ENCODE assay signal across 8 cellular contexts in the genomic region with DNA sequence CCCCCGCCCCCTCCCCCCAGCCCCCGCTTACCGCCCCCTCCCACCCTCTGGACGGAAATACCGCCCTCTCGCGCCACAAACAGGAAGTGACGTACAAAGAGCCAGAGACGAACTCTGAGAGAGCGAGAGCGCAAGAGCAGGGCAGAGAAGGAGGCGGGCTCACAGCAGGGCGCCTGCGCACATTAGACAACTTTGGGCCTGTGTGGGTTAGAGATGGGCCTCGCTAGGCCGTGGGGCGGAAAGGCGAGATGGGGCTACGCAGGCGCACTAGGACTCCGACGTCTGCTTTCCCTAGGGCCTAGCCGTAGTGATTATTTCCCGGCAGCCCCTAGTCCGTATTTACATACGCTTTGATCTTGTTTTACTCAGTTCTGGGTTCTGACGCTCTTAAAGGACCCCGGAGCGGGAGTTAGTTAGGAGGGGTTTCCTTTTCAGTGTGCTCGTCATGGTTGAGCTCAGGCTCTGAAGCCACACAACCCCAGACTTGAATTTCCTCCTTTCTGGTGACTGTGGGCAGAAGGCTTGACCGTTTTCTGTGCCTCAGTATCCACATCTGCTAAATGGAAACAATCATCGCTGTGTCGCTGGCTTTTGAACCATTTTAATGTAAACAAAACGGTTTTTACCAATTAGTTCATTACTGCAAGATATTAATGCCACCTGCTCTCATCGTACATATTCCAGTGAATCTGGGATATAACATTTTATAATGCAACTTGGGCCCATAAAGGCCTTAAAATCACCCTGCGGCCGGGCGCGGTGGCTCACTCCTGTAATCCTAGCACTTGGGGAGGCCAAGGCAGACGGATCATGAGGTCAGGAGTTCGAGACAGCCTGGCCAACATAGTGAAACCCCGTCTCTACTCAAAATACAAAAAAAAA. TPM values are rescaled to one million over a fixed set of nuclear protein-coding genes. Genes with fewer than 3 reads are reported as not detected.
A peak's percentile ranks its signal among the peaks of the same experiment; 100 is the strongest.
DNase-seq lines count a peak whose midpoint lies in the region; ATAC-seq and TF ChIP-seq lines count a peak whose summit lies in the region.

No MANE protein-coding gene starts in this region.

- intact Hi-C loops in heart right ventricle (cut with DNase I): loop anchor here in 1 of 10 donors (5.0 kb wide), 1 partner anchor 317 kb away; a partner anchor contains a TSS

- in situ Hi-C loops in GM13976 (cut with MboI; ENCODE audit: low sequenced_read_pairs, unreplicated experiment): no loop called here

- H3K36me3 ChIP-seq in heart right ventricle: peaks cover 0 to 11% (median 0%) of the 10 kb centered on the region in 9 donors

- no peak for TF ChIP-seq CTCF in GM13976 (IDR thresholded peaks at IDR 0.05; ENCODE audit: borderline replicate concordance, control extremely low read depth, extremely low read depth, insufficient read depth, missing control alignments)
- no peak for TF ChIP-seq CTCF in heart right ventricle (IDR thresholded peaks at IDR 0.05)
- no peak for TF ChIP-seq CTCF in type B pancreatic cell (conservative IDR thresholded peaks at IDR 0.05)

- peaks cover 18 to 51% (median 45%) of the 10 kb centered on the region in 9 donors for H3K4me1 ChIP-seq in heart right ventricle

- no peaks in the 10 kb centered on the region for H3K9me3 Mint-ChIP-seq in type B pancreatic cell

- H3K9me3 ChIP-seq in heart right ventricle: no peaks in the 10 kb centered on the region

- DNase-seq in GM13976 (ENCODE audit: low spot score) (peak; percentile 97), NCI-H1436 (lab: John Stamatoyannopoulos, UW) (peak; percentile 97), SW480 (ENCODE audit: low spot score) (peak; percentile 100), amniotic epithelial cell (ENCODE audit: low read depth) (peak; percentile 99), heart right ventricle (peak; percentile 98 to 99), pons (ENCODE audit: low spot score) (peak; percentile 100), type B pancreatic cell (ENCODE audit: extremely low spot score, unreplicated experiment) (peak; percentile 97)

- H3K4me3 Mint-ChIP-seq in type B pancreatic cell: peak overlapping the region; percentile 85

- peaks cover 24% of the 10 kb centered on the region for H3K4me1 Mint-ChIP-seq in type B pancreatic cell (ENCODE audit: unreplicated experiment)

- ATAC-seq in HG02840 (IDR thresholded peaks at IDR 0.05; ENCODE audit: low FRiP score, unreplicated experiment) (peak; percentile 85), heart right ventricle (peak; percentile 94 to 98 (median 97))

- peak overlapping the region; percentile 99 for H3K27ac Mint-ChIP-seq in type B pancreatic cell

- H3K4me3 ChIP-seq in heart right ventricle: peak overlapping the region; percentile 83 to 99 (median 96)

- H3K27me3 Mint-ChIP-seq in type B pancreatic cell: no peaks in the 10 kb centered on the region

- WGBS in heart right ventricle, 2 donors: 13% methylated on average over 42 of the region's 42 CpGs

- peak overlapping the region; percentile 92 to 100 (median 97) for H3K27ac ChIP-seq in heart right ventricle

- no peaks in the 10 kb centered on the region for H3K27me3 ChIP-seq in heart right ventricle

- H3K36me3 Mint-ChIP-seq in type B pancreatic cell: no peaks in the 10 kb centered on the region

RNA-seq across cellular contexts. Expression of a gene that starts 0.4 kb away (rescaled TPM):
- total RNA-seq in heart right ventricle: 100 to 1,000 TPM; 117 to 147 (median 127) TPM
- polyA plus RNA-seq in heart right ventricle: 10 to 100 TPM; 56.7 to 57.6 TPM
- total RNA-seq in type B pancreatic cell (ENCODE audit: low replicate concordance): 138 and 149 TPM in 2 replicates

RNA-seq across cellular contexts. Expression of a gene that starts 59.1 kb away (rescaled TPM):
- not detected for total RNA-seq in heart right ventricle
- polyA plus RNA-seq in heart right ventricle: under 1 TPM; 0.04 to 0.15 TPM
- total RNA-seq in type B pancreatic cell (ENCODE audit: low replicate concordance): 0.60 and 0.98 TPM in 2 replicates

Comparison
In these comparisons a context has a peak if more than half of its experiments do, and no peak if none do; other contexts are left out.
1. Peak in every context shown above with its lines: DNase-seq, ATAC-seq, H3K4me3 ChIP-seq and H3K27ac ChIP-seq.